ENCODE assay signal across 8 cellular contexts in genomic region chr10:16612148-16612742, GRCh38.
A peak's percentile ranks its signal among the peaks of the same experiment; 100 is the strongest.
DNase-seq lines count a peak whose midpoint lies in the region; ATAC-seq and TF ChIP-seq lines count a peak whose summit lies in the region.

No MANE protein-coding gene starts in this region.

- H3K27me3 ChIP-seq in CD4-positive, CD25-positive, alpha-beta regulatory T cell (ENCODE audit: control insufficient read depth, insufficient read depth, low read length): no peaks in the 10 kb centered on the region

- DNase-seq in CD4-positive, CD25-positive, alpha-beta regulatory T cell: peak in 2 of 3 donors; percentile 14 to 34
- DNase-seq in HFFc6 (peak; percentile 18), iPS-NIHi7 (ENCODE audit: extremely low spot score) (peak; percentile 80), globus pallidus (ENCODE audit: low spot score) (no peak), germinal center (ENCODE audit: low spot score) (no peak)
- peak; percentile 20 for DNase-seq in activated CD4-positive, alpha-beta memory T cell treated with anti-CD3 and anti-CD28 coated beads, Interleukin-2, amount 10 ng/mL, durations not matched to agents 7 days and 5 days

- H3K9me3 Mint-ChIP-seq in CD4-positive, CD25-positive, alpha-beta regulatory T cell: peaks cover 5 to 19% (median 11%) of the 10 kb centered on the region in 7 donors
- H3K9me3 Mint-ChIP-seq in HFFc6: peaks cover 17% of the 10 kb centered on the region
- H3K9me3 Mint-ChIP-seq in activated CD4-positive, alpha-beta memory T cell treated with anti-CD3 and anti-CD28 coated beads, Interleukin-2, amount 10 ng/mL, durations not matched to agents 7 days and 5 days: peaks cover 17% of the 10 kb centered on the region

- H3K27ac ChIP-seq in CD4-positive, CD25-positive, alpha-beta regulatory T cell (ENCODE audit: insufficient read depth, low read length, poor library complexity, severe bottlenecking): no peak overlapping the region

- no peaks in the 10 kb centered on the region for H3K27me3 Mint-ChIP-seq in CD4-positive, CD25-positive, alpha-beta regulatory T cell
- H3K27me3 Mint-ChIP-seq in HFFc6 (ENCODE audit: insufficient read depth): peaks cover 2% of the 10 kb centered on the region; the same call in 1 of the 2 replicates
- no peaks in the 10 kb centered on the region for H3K27me3 Mint-ChIP-seq in activated CD4-positive, alpha-beta memory T cell treated with anti-CD3 and anti-CD28 coated beads, Interleukin-2, amount 10 ng/mL, durations not matched to agents 7 days and 5 days

- no peak overlapping the region for H3K4me3 ChIP-seq in CD4-positive, CD25-positive, alpha-beta regulatory T cell (ENCODE audit: low read depth, low read length)

- no peak overlapping the region for H3K4me3 Mint-ChIP-seq in CD4-positive, CD25-positive, alpha-beta regulatory T cell
- no peak overlapping the region for H3K4me3 Mint-ChIP-seq in HFFc6
- no peak overlapping the region for H3K4me3 Mint-ChIP-seq in activated CD4-positive, alpha-beta memory T cell treated with anti-CD3 and anti-CD28 coated beads, Interleukin-2, amount 10 ng/mL, durations not matched to agents 7 days and 5 days

- POLR2A ChIA-PET in activated CD4-positive, alpha-beta memory T cell treated with anti-CD3 and anti-CD28 coated beads, Interleukin-2, amount 10 ng/mL, durations not matched to agents 7 days and 5 days (lab: Charles Lee): no interaction called here

- no peaks in the 10 kb centered on the region for H3K4me1 ChIP-seq in CD4-positive, CD25-positive, alpha-beta regulatory T cell (ENCODE audit: control insufficient read depth, insufficient read depth, low read length, poor library complexity, severe bottlenecking)

- no peak overlapping the region for H3K27ac Mint-ChIP-seq in CD4-positive, CD25-positive, alpha-beta regulatory T cell
- no peak overlapping the region for H3K27ac Mint-ChIP-seq in HFFc6
- no peak overlapping the region for H3K27ac Mint-ChIP-seq in activated CD4-positive, alpha-beta memory T cell treated with anti-CD3 and anti-CD28 coated beads, Interleukin-2, amount 10 ng/mL, durations not matched to agents 7 days and 5 days

- H3K36me3 Mint-ChIP-seq in CD4-positive, CD25-positive, alpha-beta regulatory T cell: peaks cover 30% of the 10 kb centered on the region
- H3K36me3 Mint-ChIP-seq in HFFc6 (ENCODE audit: low read depth): peaks cover 17% of the 10 kb centered on the region
- H3K36me3 Mint-ChIP-seq in activated CD4-positive, alpha-beta memory T cell treated with anti-CD3 and anti-CD28 coated beads, Interleukin-2, amount 10 ng/mL, durations not matched to agents 7 days and 5 days (ENCODE audit: low read depth): peaks cover 5% of the 10 kb centered on the region

- peaks cover 0 to 10% (median 0%) of the 10 kb centered on the region in 4 donors for H3K4me1 Mint-ChIP-seq in CD4-positive, CD25-positive, alpha-beta regulatory T cell
- H3K4me1 Mint-ChIP-seq in HFFc6 (ENCODE audit: low read depth): peaks cover under 1% of the 10 kb centered on the region
- no peaks in the 10 kb centered on the region for H3K4me1 Mint-ChIP-seq in activated CD4-positive, alpha-beta memory T cell treated with anti-CD3 and anti-CD28 coated beads, Interleukin-2, amount 10 ng/mL, durations not matched to agents 7 days and 5 days

- no peak for ATAC-seq in CD4-positive, CD25-positive, alpha-beta regulatory T cell (ENCODE audit: low read depth in 2 of 2)
- no peak for ATAC-seq in HG02588 (IDR thresholded peaks at IDR 0.05; ENCODE audit: unreplicated experiment)
- no peak for ATAC-seq in GM21786 (IDR thresholded peaks at IDR 0.05; ENCODE audit: unreplicated experiment)

- peaks cover 5% of the 10 kb centered on the region in 2 experiments for H3K9me3 ChIP-seq in CD4-positive, CD25-positive, alpha-beta regulatory T cell (ENCODE audit: control insufficient read depth in 2 of 2, low read length in 2 of 2)

- CTCF ChIA-PET in activated CD4-positive, alpha-beta memory T cell treated with anti-CD3 and anti-CD28 coated beads, Interleukin-2, amount 10 ng/mL, durations not matched to agents 7 days and 5 days (lab: Charles Lee): no interaction called here

- no peak for TF ChIP-seq CTCF in HFFc6 (IDR thresholded peaks at IDR 0.05)

- H3K36me3 ChIP-seq in CD4-positive, CD25-positive, alpha-beta regulatory T cell (ENCODE audit: control insufficient read depth, insufficient read depth, low read length): no peaks in the 10 kb centered on the region

Comparison
In these comparisons a context has a peak if more than half of its experiments do, and no peak if none do; other contexts are left out.
1. DNase-seq: peak in CD4-positive, CD25-positive, alpha-beta regulatory T cell (2 of 3), HFFc6 (single experiment), activated CD4-positive, alpha-beta memory T cell treated with anti-CD3 and anti-CD28 coated beads, Interleukin-2, amount 10 ng/mL, durations not matched to agents 7 days and 5 days (single experiment) and iPS-NIHi7 (single experiment); none in globus pallidus (single experiment) and germinal center (single experiment).